9 cellular contexts compared by ENCODE assay signal in genomic region chr4:143406523-143406922, GRCh38.
DNase-seq lines count a peak whose midpoint lies in the region; ATAC-seq, FAIRE-seq and TF ChIP-seq lines count a peak whose summit lies in the region.
"Had no signal": no experiment of that assay in that cellular context is flagged by ENCODE, and none has a peak within 500 bp of the region (broad histone marks: within the 10 kb centered on the region; RNA-seq: fewer than 3 reads in every experiment).

No MANE protein-coding gene starts in this region.

- H2BK15ac ChIP-seq in mesendoderm (replicated peaks; ENCODE audit: low read depth): no peak overlapping the region

- H3K9me2 ChIP-seq in Karpas-422 (replicated peaks; ENCODE audit: insufficient read depth, low read length): no peaks in the 10 kb centered on the region

- no peak overlapping the region for H3K27ac Mint-ChIP-seq in activated naive CD4-positive, alpha-beta T cell treated with anti-CD3 and anti-CD28 coated beads, Interleukin-2, amount 50 U/mL, for 72 hours

- intact Hi-C loops in dorsolateral prefrontal cortex (cut with DNase I): no loop called here

- H3K4ac ChIP-seq in mesendoderm (ENCODE audit: low read depth, low read length): peak overlapping the region; percentile 55

- H3K4me3 ChIP-seq in dorsolateral prefrontal cortex (no peak overlapping the region), mesendoderm (ENCODE audit: low read length) (no peak overlapping the region), Karpas-422 (ENCODE audit: low read length) (no peak overlapping the region)

- H3K9me3 ChIP-seq in Karpas-422 (ENCODE audit: low read length): no peaks in the 10 kb centered on the region

- no peak for FAIRE-seq in urothelium cell line (lab: Jason Lieb, UNC)
- FAIRE-seq: colon had no signal

- no peaks in the 10 kb centered on the region for H4K20me1 ChIP-seq in Karpas-422 (ENCODE audit: insufficient read depth, low read depth, low read length)

- H3K4me1 ChIP-seq in mesendoderm (ENCODE audit: control insufficient read depth, low read depth, low read length) (no peaks in the 10 kb centered on the region), Karpas-422 (ENCODE audit: low read length) (no peaks in the 10 kb centered on the region)

- peak; percentile 34 to 49 for ATAC-seq in activated naive CD4-positive, alpha-beta T cell treated with anti-CD3 and anti-CD28 coated beads, Interleukin-2, amount 50 U/mL, for 72 hours

- peaks cover 3% of the 10 kb centered on the region for H3K79me1 ChIP-seq in mesendoderm (ENCODE audit: low read length)

- no peak overlapping the region for H3K23ac ChIP-seq in mesendoderm (ENCODE audit: low read length)

- H3K27me3 ChIP-seq in dorsolateral prefrontal cortex (no peaks in the 10 kb centered on the region), mesendoderm (ENCODE audit: insufficient read depth, low read length, poor library complexity) (no peaks in the 10 kb centered on the region), Karpas-422 (ENCODE audit: low read length) (no peaks in the 10 kb centered on the region)

- peak overlapping the region; percentile 43 to 99 (median 97) for H3K27ac ChIP-seq in dorsolateral prefrontal cortex
- no peak overlapping the region for H3K27ac ChIP-seq in mesendoderm (ENCODE audit: low read depth, low read length)
- H3K27ac ChIP-seq in Karpas-422 (ENCODE audit: low read length): no peak overlapping the region

- H3K9ac ChIP-seq in mesendoderm (ENCODE audit: low read length): no peak overlapping the region
- no peak overlapping the region for H3K9ac ChIP-seq in Karpas-422 (ENCODE audit: low read length)

- WGBS in mesendoderm (ENCODE audit: extremely low coverage, insufficient coverage, low lambda C conversion rate): no CpG with 5 or more reads among the region's 3 CpGs

- no peak overlapping the region for H3K56ac ChIP-seq in mesendoderm (ENCODE audit: low read length)

- peaks cover 0 to 4% of the 10 kb centered on the region in 2 donors for H3K9me3 Mint-ChIP-seq in activated naive CD4-positive, alpha-beta T cell treated with anti-CD3 and anti-CD28 coated beads, Interleukin-2, amount 50 U/mL, for 72 hours

- no peak overlapping the region for H4K8ac ChIP-seq in mesendoderm (ENCODE audit: low read depth, low read length)

- no peak for TF ChIP-seq CTCF in dorsolateral prefrontal cortex (IDR thresholded peaks at IDR 0.05 in 54 of 56, conservative IDR thresholded peaks at IDR 0.05 in 2 of 56; ENCODE audit: low read depth in 1 of 56, partially characterized antibody in 56 of 56)

- H3K18ac ChIP-seq in mesendoderm (ENCODE audit: low read length): no peak overlapping the region

- no peak overlapping the region for H4K5ac ChIP-seq in mesendoderm (ENCODE audit: low read length)

- H3K36me3 ChIP-seq in mesendoderm (ENCODE audit: control insufficient read depth, insufficient read depth, low read length) (no peaks in the 10 kb centered on the region), Karpas-422 (ENCODE audit: insufficient read depth, low read length) (no peaks in the 10 kb centered on the region)

- H3K4me2 ChIP-seq in mesendoderm (ENCODE audit: low read length): no peak overlapping the region
- H3K4me2 ChIP-seq in Karpas-422 (ENCODE audit: low read depth, low read length, poor library complexity, severe bottlenecking): no peak overlapping the region

- H2AK5ac ChIP-seq in mesendoderm (ENCODE audit: low read length): no peak overlapping the region

- H2BK120ac ChIP-seq in mesendoderm (ENCODE audit: low read depth, low read length): no peak overlapping the region

- H2AFZ ChIP-seq in Karpas-422 (ENCODE audit: low read length): no peak overlapping the region

- H3K36me3 Mint-ChIP-seq in activated naive CD4-positive, alpha-beta T cell treated with anti-CD3 and anti-CD28 coated beads, Interleukin-2, amount 50 U/mL, for 72 hours: peaks cover 0 to 6% of the 10 kb centered on the region in 2 donors

- H3K79me2 ChIP-seq in mesendoderm (ENCODE audit: control insufficient read depth, insufficient read depth, low read length) (no peaks in the 10 kb centered on the region), Karpas-422 (ENCODE audit: low read length) (no peaks in the 10 kb centered on the region)

- H2BK5ac ChIP-seq in mesendoderm (ENCODE audit: low read length): no peak overlapping the region

- peak in 1 of 2 donors; percentile 4 for DNase-seq in activated naive CD4-positive, alpha-beta T cell treated with anti-CD3 and anti-CD28 coated beads, Interleukin-2, amount 50 U/mL, for 72 hours (ENCODE audit: low spot score in 2 of 2)
- DNase-seq in activated naive CD4-positive, alpha-beta T cell treated with anti-CD3 and anti-CD28 coated beads, Interleukin-2, amount 50 U/mL, for 16 hours: no peak
- DNase-seq in dorsolateral prefrontal cortex (no peak), mesendoderm (no peak), urothelium cell line (ENCODE audit: low spot score) (peak; percentile 6), activated gamma-delta T cell (lab: John Stamatoyannopoulos, UW) (no peak), Karpas-422 (no peak)
- DNase-seq in activated CD4-positive, CD25-positive, alpha-beta regulatory T cell treated with anti-CD3 and anti-CD28 coated beads, Interleukin-2, amount 50 U/mL, for 72 hours: no peak

Comparison
In these comparisons a context has a peak if more than half of its experiments do, and no peak if none do; other contexts are left out.
1. H3K27ac ChIP-seq: peak in dorsolateral prefrontal cortex (59 of 59); none in mesendoderm (single experiment) and Karpas-422 (single experiment).